Comparison of ENCODE assay signal across 2 cellular contexts in genomic region chr17:78226055-78226751, GRCh38.
A peak's percentile ranks its signal among the peaks of the same experiment; 100 is the strongest.
TF ChIP-seq lines count a peak whose summit lies in the region.

No MANE protein-coding gene starts in this region.

TF ChIP-seq in HEK293, 187 proteins besides CTCF, POLR2A, EP300 and RAD21:
- TF ChIP-seq ZNF391 (tag by site-specific recombination; IDR thresholded peaks at IDR 0.05; ENCODE audit: borderline replicate concordance, low read depth) (no peak), ZEB2 (tag by site-specific recombination; IDR thresholded peaks at IDR 0.05) (peak; percentile 37; the same call in 1 of the 2 replicates), MYNN (tag by site-specific recombination; IDR thresholded peaks at IDR 0.05; ENCODE audit: borderline replicate concordance) (peak; percentile 96), ZBTB20 (tag by site-specific recombination; IDR thresholded peaks at IDR 0.05) (no peak), ZNF571 (tag by site-specific recombination; IDR thresholded peaks at IDR 0.05) (no peak), ZNF600 (tag by site-specific recombination; IDR thresholded peaks at IDR 0.05) (peak; percentile 24; the same call in 1 of the 2 replicates), GLIS1 (tag by site-specific recombination; IDR thresholded peaks at IDR 0.05) (no peak)
- TF ChIP-seq, protein P1, sequence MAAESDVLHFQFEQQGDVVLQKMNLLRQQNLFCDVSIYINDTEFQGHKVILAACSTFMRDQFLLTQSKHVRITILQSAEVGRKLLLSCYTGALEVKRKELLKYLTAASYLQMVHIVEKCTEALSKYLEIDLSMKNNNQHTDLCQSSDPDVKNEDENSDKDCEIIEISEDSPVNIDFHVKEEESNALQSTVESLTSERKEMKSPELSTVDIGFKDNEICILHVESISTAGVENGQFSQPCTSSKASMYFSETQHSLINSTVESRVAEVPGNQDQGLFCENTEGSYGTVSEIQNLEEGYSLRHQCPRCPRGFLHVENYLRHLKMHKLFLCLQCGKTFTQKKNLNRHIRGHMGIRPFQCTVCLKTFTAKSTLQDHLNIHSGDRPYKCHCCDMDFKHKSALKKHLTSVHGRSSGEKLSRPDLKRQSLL (tag by site-specific recombination; IDR thresholded peaks at IDR 0.05): no peak
- TF ChIP-seq, protein P2, sequence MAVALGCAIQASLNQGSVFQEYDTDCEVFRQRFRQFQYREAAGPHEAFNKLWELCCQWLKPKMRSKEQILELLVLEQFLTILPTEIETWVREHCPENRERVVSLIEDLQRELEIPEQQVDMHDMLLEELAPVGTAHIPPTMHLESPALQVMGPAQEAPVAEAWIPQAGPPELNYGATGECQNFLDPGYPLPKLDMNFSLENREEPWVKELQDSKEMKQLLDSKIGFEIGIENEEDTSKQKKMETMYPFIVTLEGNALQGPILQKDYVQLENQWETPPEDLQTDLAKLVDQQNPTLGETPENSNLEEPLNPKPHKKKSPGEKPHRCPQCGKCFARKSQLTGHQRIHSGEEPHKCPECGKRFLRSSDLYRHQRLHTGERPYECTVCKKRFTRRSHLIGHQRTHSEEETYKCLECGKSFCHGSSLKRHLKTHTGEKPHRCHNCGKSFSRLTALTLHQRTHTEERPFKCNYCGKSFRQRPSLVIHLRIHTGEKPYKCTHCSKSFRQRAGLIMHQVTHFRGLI (tag by site-specific recombination; IDR thresholded peaks at IDR 0.05): peak; percentile 69
TF ChIP-seq in HEK293: peak in this region for 4.

TF ChIP-seq in GM12878, 131 proteins besides CTCF, POLR2A, EP300 and RAD21:
- TF ChIP-seq HDAC6 (IDR thresholded peaks at IDR 0.05; ENCODE audit: unreplicated experiment): no peak
- TF ChIP-seq DPF2 (IDR thresholded peaks at IDR 0.05): 0 out of 2 replicates have a peak, but pooled peaks have one; percentile 37
- no peak for TF ChIP-seq POLR2AphosphoS2 (IDR thresholded peaks at IDR 0.05; ENCODE audit: low read depth, low read length)
- TF ChIP-seq GATAD2B (conservative IDR thresholded peaks at IDR 0.05; ENCODE audit: low read depth): no peak
- no peak for TF ChIP-seq EZH2 (IDR thresholded peaks at IDR 0.05; ENCODE audit: borderline replicate concordance, control insufficient read depth, low read depth, low read length)
- TF ChIP-seq NR2C2 (IDR thresholded peaks at IDR 0.05; ENCODE audit: borderline replicate concordance, control insufficient read depth, insufficient read length, low read depth): no peak
- no peak for TF ChIP-seq SP1 (IDR thresholded peaks at IDR 0.05; ENCODE audit: low read depth, low read length)
